ENCODE assay signal across 9 cellular contexts in genomic region chr6:47235964-47236760, GRCh38.
A peak's percentile ranks its signal among the peaks of the same experiment; 100 is the strongest.
DNase-seq lines count a peak whose midpoint lies in the region; ATAC-seq and TF ChIP-seq lines count a peak whose summit lies in the region.
"Had no signal": no experiment of that assay in that cellular context is flagged by ENCODE, and none has a peak within 500 bp of the region (broad histone marks: within the 10 kb centered on the region; RNA-seq: fewer than 3 reads in every experiment).

No MANE protein-coding gene starts in this region.

- TF ChIP-seq CTCF in parathyroid adenoma (IDR thresholded peaks at IDR 0.05): no peak
- TF ChIP-seq CTCF in gastroesophageal sphincter (IDR thresholded peaks at IDR 0.05): no peak
- TF ChIP-seq CTCF in MCF 10A (IDR thresholded peaks at IDR 0.05; ENCODE audit: unreplicated experiment): no peak

- H2AFZ ChIP-seq in parathyroid adenoma: peak overlapping the region; percentile 38

- H3K27ac ChIP-seq in parathyroid adenoma (peak overlapping the region; percentile 5), gastroesophageal sphincter (no peak overlapping the region)

- 70 to 71% methylated on average over 6 to 8 of the region's 8 CpGs for WGBS in gastroesophageal sphincter (ENCODE audit: low coverage in 1 of 2), 2 donors

- H3K9ac ChIP-seq in parathyroid adenoma: no peak overlapping the region

- H3K27me3 Mint-ChIP-seq in MCF 10A (ENCODE audit: insufficient read depth, unreplicated experiment): no peaks in the 10 kb centered on the region

- H3K79me2 ChIP-seq in parathyroid adenoma: no peaks in the 10 kb centered on the region

- H3K36me3 Mint-ChIP-seq in MCF 10A (ENCODE audit: insufficient read depth, unreplicated experiment): peaks cover 29% of the 10 kb centered on the region

- DNase-seq in NCI-H1417 treated with DMSO at 0.1 percent for 48 hours (lab: John Stamatoyannopoulos, UW): peak; percentile 40
- DNase-seq in UCSD-AML1 (lab: John Stamatoyannopoulos, UW; ENCODE audit: unreplicated experiment): peak; percentile 11
- DNase-seq in MCF 10A (ENCODE audit: unreplicated experiment): no peak
- DNase-seq in AG20443 (ENCODE audit: low spot score): no peak
- DNase-seq: sigmoid colon had no signal

- intact Hi-C loops in MCF 10A (cut with micrococcal nuclease): no loop called here

- CTCF ChIA-PET in MCF 10A (lab: Yijun Ruan, JAX): interaction anchor here (0.6 to 2.4 kb wide), 4 partner anchors 102 to 189 kb away, joined by 3 to 9 read pairs (median 4); no protein-coding TSS in a partner anchor

- no peak for TF ChIP-seq POLR2A in gastroesophageal sphincter (IDR thresholded peaks at IDR 0.05)

- H3K27ac Mint-ChIP-seq in MCF 10A (ENCODE audit: low read depth, unreplicated experiment): no peak overlapping the region

- H3K4me3 ChIP-seq in parathyroid adenoma (ENCODE audit: low read depth, low read length): no peak overlapping the region
- no peak overlapping the region for H3K4me3 ChIP-seq in gastroesophageal sphincter
- H3K4me3 ChIP-seq: sigmoid colon had no signal

- peaks cover 18% of the 10 kb centered on the region for H3K4me1 ChIP-seq in parathyroid adenoma
- peaks cover 0 to 22% (median 0%) of the 10 kb centered on the region in 3 donors for H3K4me1 ChIP-seq in gastroesophageal sphincter

- no TSS peak for BruUV-seq in MCF 10A (replicated peaks; lab: Mats Ljungman, UMichigan)

- no peaks in the 10 kb centered on the region for H3K9me3 ChIP-seq in parathyroid adenoma (ENCODE audit: control insufficient read depth, low read length)
- no peaks in the 10 kb centered on the region for H3K9me3 ChIP-seq in gastroesophageal sphincter
- H3K9me3 ChIP-seq: sigmoid colon had no signal

- POLR2A ChIA-PET in MCF 10A (lab: Yijun Ruan, JAX): no interaction called here

- no peaks in the 10 kb centered on the region for H3K27me3 ChIP-seq in parathyroid adenoma (ENCODE audit: control insufficient read depth, insufficient read depth, low read length)
- H3K27me3 ChIP-seq in gastroesophageal sphincter: no peaks in the 10 kb centered on the region
- H3K27me3 ChIP-seq: sigmoid colon had no signal

- H3K36me3 ChIP-seq in parathyroid adenoma (ENCODE audit: control insufficient read depth, insufficient read depth, low read length) (no peaks in the 10 kb centered on the region), gastroesophageal sphincter (peaks cover 0 to 27% of the 10 kb centered on the region in 2 donors)

- TF ChIP-seq EP300 in gastroesophageal sphincter (IDR thresholded peaks at IDR 0.05): no peak

- peak; percentile 50 for ATAC-seq in GM19467 (IDR thresholded peaks at IDR 0.05; ENCODE audit: unreplicated experiment)
- ATAC-seq in gastroesophageal sphincter: no peak
- ATAC-seq in GM21529 (IDR thresholded peaks at IDR 0.05; ENCODE audit: unreplicated experiment): no peak

- no peaks in the 10 kb centered on the region for H3K9me3 Mint-ChIP-seq in MCF 10A (ENCODE audit: unreplicated experiment)

- no peaks in the 10 kb centered on the region for H3K4me1 Mint-ChIP-seq in MCF 10A (ENCODE audit: insufficient read depth, unreplicated experiment)

- H3K4me2 ChIP-seq in parathyroid adenoma (ENCODE audit: low read length): peak overlapping the region; percentile 3

- H3K4me3 Mint-ChIP-seq in MCF 10A (ENCODE audit: unreplicated experiment): no peak overlapping the region

Comparison
In these comparisons a context has a peak if more than half of its experiments do, and no peak if none do; other contexts are left out.
1. DNase-seq: peak in NCI-H1417 treated with DMSO at 0.1 percent for 48 hours (single experiment) and UCSD-AML1 (single experiment); none in MCF 10A (single experiment) and AG20443 (single experiment).